21 cellular contexts compared by ENCODE assay signal in genomic region chr11:92311616-92312449, GRCh38.
DNase-seq lines count a peak whose midpoint lies in the region; ATAC-seq, FAIRE-seq and TF ChIP-seq lines count a peak whose summit lies in the region.
"Had no signal": no experiment of that assay in that cellular context is flagged by ENCODE, and none has a peak within 500 bp of the region (broad histone marks: within the 10 kb centered on the region; RNA-seq: fewer than 3 reads in every experiment).

No MANE protein-coding gene starts in this region.

- H3K27ac ChIP-seq in AG04450 (ENCODE audit: low read depth, low read length), result no peak overlapping the region
- no peak overlapping the region for H3K27ac ChIP-seq in H1 (ENCODE audit: low read depth, low read length)
- H3K27ac ChIP-seq in mesenchymal stem cell (ENCODE audit: low read length, poor library complexity, severe bottlenecking), result no peak overlapping the region
- no peak overlapping the region for H3K27ac ChIP-seq in right atrium auricular region
- H3K27ac ChIP-seq: KMS-11, transverse colon had no signal

- H3K4me1 ChIP-seq in H1 (replicated peaks in 1 of 4; ENCODE audit: control insufficient read depth in 3 of 4, insufficient read depth in 4 of 4, low read length in 3 of 4), result peaks cover 2 to 46% (median 36%) of the 10 kb centered on the region in 4 experiments
- H3K4me1 ChIP-seq in mesenchymal stem cell (ENCODE audit: control insufficient read depth, insufficient read depth, low read depth, low read length), result peaks cover 8% of the 10 kb centered on the region
- H3K4me1 ChIP-seq in right atrium auricular region, result peaks cover 0 to 8% of the 10 kb centered on the region in 2 donors
- H3K4me1 ChIP-seq: Caco-2, transverse colon had no signal

- H4K91ac ChIP-seq in H1 (replicated peaks; ENCODE audit: insufficient read length, low read length) (no peak overlapping the region), mesenchymal stem cell (ENCODE audit: low read length) (no peak overlapping the region)

- H3K23ac ChIP-seq in H1 (ENCODE audit: insufficient read length) (no peak overlapping the region), mesenchymal stem cell (ENCODE audit: low read length in 2 of 2) (no peak overlapping the region)

- peaks cover 0 to 34% of the 10 kb centered on the region in 2 experiments; a peak in 3 of 4 replicates for H3K79me2 ChIP-seq in H1 (ENCODE audit: control insufficient read depth in 1 of 2, insufficient read depth in 2 of 2, low read length in 2 of 2)

- no peaks in the 10 kb centered on the region for H3K27me3 ChIP-seq in AG04450 (ENCODE audit: control insufficient read depth, insufficient read depth, low read length)
- no peaks in the 10 kb centered on the region for H3K27me3 ChIP-seq in H1 (replicated peaks in 1 of 4; ENCODE audit: control insufficient read depth in 3 of 4, extremely low read depth in 1 of 4, insufficient read depth in 3 of 4, low read length in 3 of 4)
- no peaks in the 10 kb centered on the region for H3K27me3 ChIP-seq in mesenchymal stem cell (ENCODE audit: control insufficient read depth in 1 of 2, insufficient read depth in 1 of 2, low read length in 2 of 2)
- H3K27me3 ChIP-seq in right atrium auricular region, result no peaks in the 10 kb centered on the region
- H3K27me3 ChIP-seq: transverse colon had no signal

- peak overlapping the region; percentile 25 for H2BK120ac ChIP-seq in H1 (replicated peaks; ENCODE audit: low read depth, low read length)
- H2BK120ac ChIP-seq in mesenchymal stem cell (ENCODE audit: low read depth, low read length), result no peak overlapping the region

- H2BK15ac ChIP-seq in H1 (ENCODE audit: low read length) (no peak overlapping the region), mesenchymal stem cell (ENCODE audit: low read depth, poor library complexity, severe bottlenecking) (no peak overlapping the region)

- no peak for ATAC-seq in HG02798 (IDR thresholded peaks at IDR 0.05; ENCODE audit: poor library complexity, unreplicated experiment)
- ATAC-seq: activated T-cell treated with anti-CD3 and anti-CD28 coated beads, Interleukin-2, amount 50 U/mL, for 4 hours; effector memory CD8-positive, alpha-beta T cell; HCT116; stimulated activated naive B cell treated with anti-CD40 and anti-IgM and Interleukin-4, amounts not matched to agents 10 μg/mL and 1 μg/mL and 100 μg/mL, for 72 hours had no signal

- peak; percentile 26 to 43; a peak in 3 of 4 replicates for TF ChIP-seq RAD21 in H1 (IDR thresholded peaks at IDR 0.05 in 1 of 2, conservative IDR thresholded peaks at IDR 0.05 in 1 of 2; ENCODE audit: low read depth in 2 of 2, low read length in 2 of 2)

- DNase-seq in AG04450 (ENCODE audit: low read depth, low spot score), result no peak
- peak; percentile 6 for DNase-seq in HuH-7 (ENCODE audit: low spot score)
- DNase-seq in H1 (ENCODE audit: low read depth in 1 of 2, low spot score in 2 of 2), result peak in 1 of 2 experiments; percentile 39
- peak; percentile 69 for DNase-seq in mesenchymal stem cell
- no peak for DNase-seq in right atrium auricular region (ENCODE audit: low spot score)
- DNase-seq in CD1c-positive myeloid dendritic cell (ENCODE audit: extremely low spot score), result no peak
- no peak for DNase-seq in pons (ENCODE audit: low spot score)
- DNase-seq: activated T-cell treated with anti-CD3 and anti-CD28 coated beads, Interleukin-2, amount 50 U/mL, for 4 hours; Caco-2; caudate nucleus; effector memory CD8-positive, alpha-beta T cell; midbrain; NCI-H1436 treated with DMSO at 0.1 percent for 48 hours; NCI-H510A treated with DMSO at 0.1 percent for 48 hours; nucleus accumbens; stimulated activated naive B cell treated with anti-CD40 and anti-IgM and Interleukin-4, amounts not matched to agents 10 μg/mL and 1 μg/mL and 100 μg/mL, for 72 hours; transverse colon had no signal

- H3K23me2 ChIP-seq in H1 (ENCODE audit: low read depth, low read length), result no peaks in the 10 kb centered on the region; the same call in 1 of the 2 replicates

- POLR2A ChIA-PET in AG04450 (lab: Yijun Ruan, JAX), result no interaction called here
- POLR2A ChIA-PET in H1 (lab: Charles Lee; ENCODE audit: partially characterized antibody), result interaction anchor here (1.1 to 1.4 kb wide), 2 partner anchors 9 to 29 kb away, joined by 3 to 4 read pairs; no protein-coding TSS in a partner anchor

- H4K20me1 ChIP-seq in H1 (replicated peaks in 1 of 2; ENCODE audit: control insufficient read depth in 1 of 2, insufficient read depth in 2 of 2, low read length in 2 of 2), result no peaks in the 10 kb centered on the region

- H2AK5ac ChIP-seq in H1 (ENCODE audit: low read depth, low read length) (no peak overlapping the region), mesenchymal stem cell (ENCODE audit: low read length, severe bottlenecking) (no peak overlapping the region)

- H2BK20ac ChIP-seq in H1 (ENCODE audit: low read length), result 0 out of 2 replicates have a peak overlapping the region, but pooled peaks have one; percentile 26

- H3K18ac ChIP-seq in H1 (ENCODE audit: extremely low read depth, low read length) (no peak overlapping the region; the same call in 1 of the 2 replicates), mesenchymal stem cell (ENCODE audit: low read depth in 1 of 2, low read length in 2 of 2) (no peak overlapping the region)

- H3K4me3 ChIP-seq in AG04450 (ENCODE audit: low read depth, low read length) (no peak overlapping the region), H1 (ENCODE audit: extremely low read depth in 1 of 4, insufficient read depth in 2 of 4, low read depth in 3 of 4, low read length in 4 of 4) (peak overlapping the region in 1 of 4 experiments; percentile 46; a peak in 2 of 8 replicates), mesenchymal stem cell (ENCODE audit: insufficient read depth in 1 of 2, low read depth in 1 of 2, low read length in 2 of 2) (no peak overlapping the region), right atrium auricular region (no peak overlapping the region)
- H3K4me3 ChIP-seq: transverse colon had no signal

- peak overlapping the region; percentile 79 for H4K5ac ChIP-seq in H1 (ENCODE audit: insufficient read length, low read depth, low read length)

- H3K4me2 ChIP-seq in H1 (ENCODE audit: insufficient read depth in 1 of 2, low read depth in 2 of 2, low read length in 2 of 2) (peak overlapping the region; percentile 41 to 61), mesenchymal stem cell (ENCODE audit: low read length, poor library complexity, severe bottlenecking) (no peak overlapping the region)
- H3K4me2 ChIP-seq: KMS-11 had no signal

- TF ChIP-seq CTCF in AG04450 (IDR thresholded peaks at IDR 0.05; ENCODE audit: low read depth, low read length) (0 out of 2 replicates have a peak, but pooled peaks have one; percentile 6), H1 (IDR thresholded peaks at IDR 0.05; ENCODE audit: control extremely low read depth in 1 of 3, insufficient read depth in 1 of 3, low read depth in 1 of 3, low read length in 3 of 3) (peak in 2 of 3 experiments; percentile 25 to 53; a peak in 2 of 4 replicates), right atrium auricular region (IDR thresholded peaks at IDR 0.05) (no peak)

- no peak overlapping the region for H4K8ac ChIP-seq in H1 (ENCODE audit: extremely low read depth, insufficient read depth, low read length)
- H4K8ac ChIP-seq in mesenchymal stem cell (ENCODE audit: low read length), result no peak overlapping the region

- H2BK12ac ChIP-seq in H1 (ENCODE audit: low read depth, low read length) (no peak overlapping the region), mesenchymal stem cell (ENCODE audit: low read length in 2 of 2) (no peak overlapping the region)

- no peak overlapping the region for H3K56ac ChIP-seq in H1 (replicated peaks; ENCODE audit: insufficient read length, low read depth, low read length)

- no peak overlapping the region for H2AFZ ChIP-seq in H1 (ENCODE audit: low read length)
- no peak overlapping the region for H2AFZ ChIP-seq in mesenchymal stem cell (ENCODE audit: low read depth, low read length)

- TF ChIP-seq POLR2A in H1 (IDR thresholded peaks at IDR 0.05; ENCODE audit: control extremely low read depth in 1 of 2, low read depth in 2 of 2, low read length in 2 of 2), result no peak

- H3K36me3 ChIP-seq in H1 (ENCODE audit: control insufficient read depth in 2 of 4, insufficient read depth in 4 of 4, low read length in 3 of 4), result no peaks in the 10 kb centered on the region
- no peaks in the 10 kb centered on the region for H3K36me3 ChIP-seq in mesenchymal stem cell (ENCODE audit: control insufficient read depth in 1 of 2, insufficient read depth in 2 of 2, low read depth in 1 of 2, low read length in 2 of 2)
- no peaks in the 10 kb centered on the region for H3K36me3 ChIP-seq in right atrium auricular region
- H3K36me3 ChIP-seq: transverse colon had no signal

- H3K79me1 ChIP-seq in H1 (ENCODE audit: low read depth, low read length) (0 out of 2 replicates have a peak, but pooled peaks cover 3% of the 10 kb centered on the region), mesenchymal stem cell (replicated peaks; ENCODE audit: low read length, poor library complexity, severe bottlenecking) (no peaks in the 10 kb centered on the region)

- FAIRE-seq in H1 (lab: Jason Lieb, UNC), result peak; percentile 99
- FAIRE-seq: islet of Langerhans had no signal

- TF ChIP-seq EP300 in H1 (IDR thresholded peaks at IDR 0.05; ENCODE audit: borderline replicate concordance in 1 of 2, low read depth in 2 of 2, low read length in 2 of 2), result peak in 1 of 2 experiments; percentile 12; a peak in 1 of 3 replicates

- H3K4ac ChIP-seq in H1 (replicated peaks; ENCODE audit: insufficient read length, low read depth, low read length), result no peak overlapping the region
- no peak overlapping the region for H3K4ac ChIP-seq in mesenchymal stem cell (ENCODE audit: low read depth in 1 of 2, low read length in 2 of 2)

- WGBS in H1 (ENCODE audit: extremely low coverage in 1 of 2, insufficient coverage in 1 of 2, insufficient read length in 1 of 2, insufficient replicate concordance in 2 of 2, low coverage in 1 of 2, low lambda C conversion rate in 2 of 2, missing lambda C conversion rate in 1 of 2), 2 experiments, result 5% methylated on average over 5 of the region's 5 CpGs; no CpG with 5 or more reads in 1 of the 2 experiments
- WGBS in mesenchymal stem cell, result 58% methylated on average over 5 of the region's 5 CpGs

- H2BK5ac ChIP-seq in H1 (ENCODE audit: low read depth, low read length), result peak overlapping the region; percentile 9; the same call in 1 of the 2 replicates
- no peak overlapping the region for H2BK5ac ChIP-seq in mesenchymal stem cell (ENCODE audit: low read depth, low read length, poor library complexity, severe bottlenecking)

- H3K9ac ChIP-seq in H1 (replicated peaks in 1 of 4; ENCODE audit: extremely low read depth in 1 of 4, low read depth in 3 of 4, low read length in 3 of 4) (no peak overlapping the region), mesenchymal stem cell (ENCODE audit: low read length) (no peak overlapping the region)
- H3K9ac ChIP-seq: KMS-11 had no signal

- CTCF ChIA-PET in AG04450 (lab: Charles Lee) (no interaction called here), H1 (lab: Charles Lee; ENCODE audit: partially characterized antibody) (interaction anchor here (0.6 to 2.8 kb wide), 11 partner anchors 17 to 222 kb away, joined by 3 to 11 read pairs (median 4); no protein-coding TSS in a partner anchor)

- H3K14ac ChIP-seq in H1 (ENCODE audit: insufficient read length) (no peak overlapping the region), mesenchymal stem cell (ENCODE audit: low read length in 2 of 2) (no peak overlapping the region)

- no peaks in the 10 kb centered on the region for H3K9me3 ChIP-seq in AG04450 (ENCODE audit: control insufficient read depth, insufficient read depth, low read length)
- H3K9me3 ChIP-seq in H1 (ENCODE audit: insufficient read depth in 2 of 2, low read depth in 1 of 2, low read length in 1 of 2), result no peaks in the 10 kb centered on the region
- H3K9me3 ChIP-seq in mesenchymal stem cell (ENCODE audit: control insufficient read depth, low read length), result no peaks in the 10 kb centered on the region
- H3K9me3 ChIP-seq in right atrium auricular region, result no peaks in the 10 kb centered on the region
- H3K9me3 ChIP-seq: Caco-2, transverse colon had no signal

Comparison
In these comparisons a context has a peak if more than half of its experiments do, and no peak if none do; other contexts are left out.
1. DNase-seq: peak in HuH-7 (single experiment) and mesenchymal stem cell (single experiment); none in AG04450 (single experiment), right atrium auricular region (single experiment), CD1c-positive myeloid dendritic cell (single experiment) and pons (single experiment).
2. CTCF ChIP-seq: peak in AG04450 (single experiment) and H1 (2 of 3); none in right atrium auricular region (0 of 2).